Comparison of ENCODE assay signal across 18 cellular contexts in the genomic region with DNA sequence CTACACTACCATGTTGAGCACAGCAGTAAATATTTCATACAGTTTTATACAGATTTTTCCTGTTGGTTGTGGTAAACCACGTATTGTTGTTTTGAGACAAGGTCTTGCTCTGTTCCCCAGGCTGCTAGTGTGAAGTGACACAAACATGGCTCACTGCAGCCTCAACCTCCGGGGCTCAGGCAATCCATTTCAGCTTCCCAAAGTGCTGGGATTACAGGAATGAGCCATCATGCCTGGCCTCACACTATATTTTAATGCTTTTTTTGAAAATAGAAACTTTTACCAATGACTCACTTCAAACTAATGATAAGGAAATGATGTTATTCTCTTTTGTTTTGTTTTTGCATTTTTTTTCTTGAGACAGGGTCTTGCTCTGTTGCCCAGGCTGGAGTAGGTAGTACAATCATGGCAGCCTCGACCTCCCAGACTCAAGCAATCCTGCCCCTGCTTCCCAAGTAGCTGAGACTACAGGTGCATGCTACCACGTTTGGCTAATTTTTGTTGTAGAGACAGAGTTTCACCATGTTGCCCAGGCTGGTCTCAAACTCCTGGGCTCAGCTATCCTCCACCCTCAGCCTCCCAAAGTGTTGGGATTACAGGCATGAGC.
DNase-seq lines count a peak whose midpoint lies in the region; ATAC-seq, FAIRE-seq and TF ChIP-seq lines count a peak whose summit lies in the region.
"Had no signal": no experiment of that assay in that cellular context is flagged by ENCODE, and none has a peak within 500 bp of the region (broad histone marks: within the 10 kb centered on the region; RNA-seq: fewer than 3 reads in every experiment).

No MANE protein-coding gene starts in this region.

- POLR2A ChIA-PET in HepG2 (lab: Yijun Ruan, JAX), result no interaction called here
- POLR2A ChIA-PET in naive thymus-derived CD4-positive, alpha-beta T cell (lab: Charles Lee), result no interaction called here

- no peak for DNase-seq in HepG2 (ENCODE audit: low spot score)
- DNase-seq in right lobe of liver, result no peak
- DNase-seq in MG63, result peak; percentile 15
- DNase-seq in dermis blood vessel endothelial cell, result peak; percentile 9
- no peak for DNase-seq in HT-29 (ENCODE audit: low spot score)
- no peak for DNase-seq in naive thymus-derived CD4-positive, alpha-beta T cell
- no peak for DNase-seq in NCI-H82 (lab: John Stamatoyannopoulos, UW)
- no peak for DNase-seq in NCI-H748 treated with DMSO at 0.1 percent for 48 hours (lab: John Stamatoyannopoulos, UW)
- DNase-seq: COR-L47; DMS79; NCI-H1048; NCI-H226; NK-92 treated with Interleukin-12 subunit alpha and Interleukin-12 subunit beta, amount 100 ng/mL, for 24 hours; PC-3 had no signal

- H3K4me1 ChIP-seq in HepG2 (ENCODE audit: insufficient read depth, low read length) (peaks cover 19% of the 10 kb centered on the region), right lobe of liver (peaks cover 0 to 9% (median 0%) of the 10 kb centered on the region in 4 donors)
- H3K4me1 ChIP-seq in naive thymus-derived CD4-positive, alpha-beta T cell (ENCODE audit: control insufficient read depth in 2 of 2, insufficient read depth in 2 of 2, low read length in 2 of 2), result peaks cover 0 to 6% of the 10 kb centered on the region in 2 donors

- in situ Hi-C loops in HepG2 (cut with HindIII; ENCODE audit: extremely low pct_ligation_motif_present, low pct_unique_long_range_greater_than_20kb), result no loop called here

- H2AFZ ChIP-seq in HepG2 (ENCODE audit: low read length), result no peak overlapping the region

- H3K27me3 Mint-ChIP-seq in naive thymus-derived CD4-positive, alpha-beta T cell, result no peaks in the 10 kb centered on the region

- H3K4me3 ChIP-seq in HepG2 (replicated peaks in 1 of 3; ENCODE audit: insufficient read depth in 1 of 3, low read depth in 2 of 3, low read length in 3 of 3), result no peak overlapping the region
- H3K4me3 ChIP-seq in right lobe of liver, result no peak overlapping the region
- no peak overlapping the region for H3K4me3 ChIP-seq in MG63
- no peak overlapping the region for H3K4me3 ChIP-seq in naive thymus-derived CD4-positive, alpha-beta T cell (ENCODE audit: low read length)
- H3K4me3 ChIP-seq: SJSA1 had no signal

- CTCF ChIA-PET in HepG2 (lab: Yijun Ruan, JAX; ENCODE audit: low intra/inter-chr PET ratio, low total read pairs), result no interaction called here
- CTCF ChIA-PET in naive thymus-derived CD4-positive, alpha-beta T cell (lab: Charles Lee), result no interaction called here

- intact Hi-C loops in HepG2 (cut with micrococcal nuclease; ENCODE audit: unreplicated experiment) (no loop called here), right lobe of liver (cut with DNase I) (no loop called here)
- intact Hi-C loops in naive thymus-derived CD4-positive, alpha-beta T cell (cut with micrococcal nuclease), result no loop called here

- TF ChIP-seq POLR2A in HepG2 (IDR thresholded peaks at IDR 0.05; ENCODE audit: insufficient read depth in 1 of 2, low read depth in 2 of 2, low read length in 2 of 2) (no peak), right lobe of liver (IDR thresholded peaks at IDR 0.05) (no peak)

- 97% methylated on average over 4 of the region's 4 CpGs for WGBS in HepG2 (ENCODE audit: low lambda C conversion rate)
- 83% methylated on average over 4 of the region's 4 CpGs for WGBS in right lobe of liver (ENCODE audit: insufficient coverage, low coverage, low lambda C conversion rate, missing lambda C conversion rate)

- no peaks in the 10 kb centered on the region for H3K9me3 Mint-ChIP-seq in naive thymus-derived CD4-positive, alpha-beta T cell

- H3K27ac Mint-ChIP-seq in naive thymus-derived CD4-positive, alpha-beta T cell, result no peak overlapping the region

- H3K9ac ChIP-seq in HepG2 (ENCODE audit: insufficient read depth, low read depth, low read length), result no peak overlapping the region

- no peak overlapping the region for H3K4me2 ChIP-seq in HepG2 (ENCODE audit: low read depth, low read length)

- H3K36me3 Mint-ChIP-seq in naive thymus-derived CD4-positive, alpha-beta T cell, result peaks cover 0 to 2% (median 0%) of the 10 kb centered on the region in 5 donors
- H3K36me3 Mint-ChIP-seq: CD14-positive monocyte had no signal

- H3K9me3 ChIP-seq in HepG2 (ENCODE audit: low read length) (no peaks in the 10 kb centered on the region), right lobe of liver (no peaks in the 10 kb centered on the region), MG63 (no peaks in the 10 kb centered on the region)
- no peaks in the 10 kb centered on the region for H3K9me3 ChIP-seq in naive thymus-derived CD4-positive, alpha-beta T cell (ENCODE audit: control insufficient read depth in 2 of 3, low read length in 3 of 3)
- H3K9me3 ChIP-seq: SJSA1 had no signal

- BruUV-seq in HepG2 (replicated peaks; lab: Mats Ljungman, UMichigan), result no TSS peak

- H3K36me3 ChIP-seq in HepG2 (replicated peaks in 1 of 2; ENCODE audit: control insufficient read depth in 1 of 2, insufficient read depth in 2 of 2, low read length in 2 of 2), result no peaks in the 10 kb centered on the region
- no peaks in the 10 kb centered on the region for H3K36me3 ChIP-seq in right lobe of liver
- H3K36me3 ChIP-seq in MG63, result no peaks in the 10 kb centered on the region
- H3K36me3 ChIP-seq in naive thymus-derived CD4-positive, alpha-beta T cell (ENCODE audit: control insufficient read depth in 2 of 3, insufficient read depth in 3 of 3, low read length in 3 of 3), result no peaks in the 10 kb centered on the region
- H3K36me3 ChIP-seq: SJSA1 had no signal

- TF ChIP-seq RAD21 in HepG2 (CRISPR knock-in tag; IDR thresholded peaks at IDR 0.05), result no peak

- no peak for TF ChIP-seq CTCF in HepG2 (CRISPR knock-in tag; IDR thresholded peaks at IDR 0.05)
- TF ChIP-seq CTCF in right lobe of liver (IDR thresholded peaks at IDR 0.05), result no peak

- H3K27me3 ChIP-seq in HepG2 (ENCODE audit: control insufficient read depth in 1 of 2, insufficient read depth in 2 of 2, low read length in 2 of 2), result no peaks in the 10 kb centered on the region
- H3K27me3 ChIP-seq in right lobe of liver, result no peaks in the 10 kb centered on the region
- no peaks in the 10 kb centered on the region for H3K27me3 ChIP-seq in MG63
- no peaks in the 10 kb centered on the region for H3K27me3 ChIP-seq in naive thymus-derived CD4-positive, alpha-beta T cell (ENCODE audit: control insufficient read depth in 2 of 2, insufficient read depth in 2 of 2, low read length in 2 of 2)
- H3K27me3 ChIP-seq: SJSA1 had no signal

- H3K27ac ChIP-seq in HepG2 (ENCODE audit: extremely low read length, insufficient read depth, low read length) (no peak overlapping the region), right lobe of liver (no peak overlapping the region)
- no peak overlapping the region for H3K27ac ChIP-seq in naive thymus-derived CD4-positive, alpha-beta T cell (ENCODE audit: low read depth, low read length)
- H3K27ac ChIP-seq: 22Rv1, SJSA1 had no signal

- H3K4me3 Mint-ChIP-seq in naive thymus-derived CD4-positive, alpha-beta T cell, result no peak overlapping the region
- H3K4me3 Mint-ChIP-seq: CD14-positive monocyte had no signal

- no peak for FAIRE-seq in HepG2 (lab: Jason Lieb, UNC)
- FAIRE-seq: H1 had no signal

- peaks cover 0 to 22% (median 10%) of the 10 kb centered on the region in 7 donors for H3K4me1 Mint-ChIP-seq in naive thymus-derived CD4-positive, alpha-beta T cell

- H4K20me1 ChIP-seq in HepG2 (ENCODE audit: insufficient read depth, low read length), result no peaks in the 10 kb centered on the region

- no peak for TF ChIP-seq EP300 in HepG2 (IDR thresholded peaks at IDR 0.05; ENCODE audit: low read depth in 2 of 2, low read length in 2 of 2)
- no peak for TF ChIP-seq EP300 in HepG2 (CRISPR knock-in tag; IDR thresholded peaks at IDR 0.05; ENCODE audit: borderline replicate concordance)

- ATAC-seq in HepG2, result no peak
- no peak for ATAC-seq in right lobe of liver
- no peak for ATAC-seq in naive thymus-derived CD4-positive, alpha-beta T cell
- ATAC-seq: PC-3 had no signal

- no peaks in the 10 kb centered on the region for H3K79me2 ChIP-seq in HepG2 (ENCODE audit: insufficient read depth, low read length)

TF ChIP-seq in HepG2, 621 proteins besides CTCF, POLR2A, EP300 and RAD21:
- TF ChIP-seq ZNF121 (CRISPR knock-in tag; IDR thresholded peaks at IDR 0.05) (peak; percentile 58), SRSF9 (IDR thresholded peaks at IDR 0.05; ENCODE audit: borderline replicate concordance, insufficient read depth, low read depth, low read length, poor library complexity, severe bottlenecking) (no peak)

Comparison
In these comparisons a context has a peak if more than half of its experiments do, and no peak if none do; other contexts are left out.
1. DNase-seq: peak in MG63 (single experiment) and dermis blood vessel endothelial cell (single experiment); none in HepG2 (single experiment), right lobe of liver (0 of 3), HT-29 (single experiment), naive thymus-derived CD4-positive, alpha-beta T cell (0 of 9), NCI-H82 (single experiment) and NCI-H748 treated with DMSO at 0.1 percent for 48 hours (single experiment).